Comparison of ENCODE assay signal across 8 cellular contexts in genomic region chr10:7121154-7121797, GRCh38.
DNase-seq lines count a peak whose midpoint lies in the region; ATAC-seq and TF ChIP-seq lines count a peak whose summit lies in the region.

No MANE protein-coding gene starts in this region.

- no peaks in the 10 kb centered on the region for H3K4me1 ChIP-seq in esophagus squamous epithelium
- H3K4me1 ChIP-seq in neutrophil (ENCODE audit: control insufficient read depth in 1 of 2, insufficient read depth in 1 of 2, low read depth in 1 of 2, low read length in 1 of 2): peaks cover 3 to 8% of the 10 kb centered on the region in 2 experiments
- H3K4me1 ChIP-seq in upper lobe of right lung: no peaks in the 10 kb centered on the region

- no peak overlapping the region for H3K27ac Mint-ChIP-seq in Calu3 (ENCODE audit: unreplicated experiment)
- peak overlapping the region; percentile 2 for H3K27ac Mint-ChIP-seq in activated CD8-positive, alpha-beta memory T cell treated with anti-CD3 and anti-CD28 coated beads, Interleukin-2, amount 10 ng/mL, durations not matched to agents 7 days and 5 days

- H3K27me3 ChIP-seq in esophagus squamous epithelium: peaks cover 0 to 17% (median 0%) of the 10 kb centered on the region in 4 donors
- no peaks in the 10 kb centered on the region for H3K27me3 ChIP-seq in neutrophil
- H3K27me3 ChIP-seq in upper lobe of right lung: no peaks in the 10 kb centered on the region

- TF ChIP-seq CTCF in Calu3 (IDR thresholded peaks at IDR 0.05; ENCODE audit: unreplicated experiment) (peak; percentile 60), esophagus squamous epithelium (IDR thresholded peaks at IDR 0.05) (peak; percentile 21 to 52 (median 38)), neutrophil (IDR thresholded peaks at IDR 0.05) (peak; percentile 83), upper lobe of right lung (IDR thresholded peaks at IDR 0.05) (peak; percentile 66)

- 36 to 42% methylated on average over 10 of the region's 10 CpGs for WGBS in esophagus squamous epithelium, 2 donors

- intact Hi-C loops in Calu3 (cut with micrococcal nuclease; ENCODE audit: unreplicated experiment) (loop anchor here (2.0 kb wide), 1 partner anchor 296 kb away; no protein-coding TSS in a partner anchor), esophagus squamous epithelium (cut with DNase I) (no loop called here), upper lobe of right lung (cut with DNase I) (no loop called here)

- H3K36me3 Mint-ChIP-seq in Calu3 (ENCODE audit: insufficient read depth, unreplicated experiment): no peaks in the 10 kb centered on the region
- H3K36me3 Mint-ChIP-seq in activated CD8-positive, alpha-beta memory T cell treated with anti-CD3 and anti-CD28 coated beads, Interleukin-2, amount 10 ng/mL, durations not matched to agents 7 days and 5 days: no peaks in the 10 kb centered on the region

- no peak overlapping the region for H3K27ac ChIP-seq in esophagus squamous epithelium
- peak overlapping the region; percentile 18 for H3K27ac ChIP-seq in neutrophil
- H3K27ac ChIP-seq in upper lobe of right lung: no peak overlapping the region

- CTCF ChIA-PET in Calu3 (lab: Charles Lee): interaction anchor here (0.6 to 1.1 kb wide), 5 partner anchors 201 to 868 kb away, joined by 3 to 10 read pairs (median 5); partner anchors contain the start of gene SFMBT2
- CTCF ChIA-PET in activated CD8-positive, alpha-beta memory T cell treated with anti-CD3 and anti-CD28 coated beads, Interleukin-2, amount 10 ng/mL, durations not matched to agents 7 days and 5 days (lab: Charles Lee): interaction anchor here (0.5 to 3.3 kb wide), 28 partner anchors 8 to 303 kb away, joined by 3 to 17 read pairs (median 4); partner anchors contain the start of gene SFMBT2

- H3K4me3 Mint-ChIP-seq in Calu3 (ENCODE audit: low read depth, unreplicated experiment): no peak overlapping the region
- no peak overlapping the region for H3K4me3 Mint-ChIP-seq in activated CD8-positive, alpha-beta memory T cell treated with anti-CD3 and anti-CD28 coated beads, Interleukin-2, amount 10 ng/mL, durations not matched to agents 7 days and 5 days

- DNase-seq in Calu3 (peak; percentile 61), NK-92 (lab: John Stamatoyannopoulos, UW; ENCODE audit: unreplicated experiment) (peak; percentile 9), esophagus squamous epithelium (lab: John Stamatoyannopoulos, UW) (no peak), upper lobe of right lung (peak; percentile 70)
- peak; percentile 80 for DNase-seq in activated CD8-positive, alpha-beta memory T cell treated with anti-CD3 and anti-CD28 coated beads, Interleukin-2, amount 10 ng/mL, durations not matched to agents 7 days and 5 days

- H3K4me3 ChIP-seq in esophagus squamous epithelium: no peak overlapping the region
- H3K4me3 ChIP-seq in neutrophil (ENCODE audit: low read depth in 1 of 2, low read length in 1 of 2): no peak overlapping the region
- H3K4me3 ChIP-seq in upper lobe of right lung: no peak overlapping the region

- peaks cover 78% of the 10 kb centered on the region for H3K27me3 Mint-ChIP-seq in Calu3 (ENCODE audit: unreplicated experiment)
- peaks cover 48% of the 10 kb centered on the region for H3K27me3 Mint-ChIP-seq in activated CD8-positive, alpha-beta memory T cell treated with anti-CD3 and anti-CD28 coated beads, Interleukin-2, amount 10 ng/mL, durations not matched to agents 7 days and 5 days

- H3K9me3 Mint-ChIP-seq in Calu3 (ENCODE audit: low read depth, unreplicated experiment): no peaks in the 10 kb centered on the region
- no peaks in the 10 kb centered on the region for H3K9me3 Mint-ChIP-seq in activated CD8-positive, alpha-beta memory T cell treated with anti-CD3 and anti-CD28 coated beads, Interleukin-2, amount 10 ng/mL, durations not matched to agents 7 days and 5 days (ENCODE audit: low read depth)

- BruUV-seq in Calu3 (replicated peaks; lab: Mats Ljungman, UMichigan): no TSS peak

- TF ChIP-seq POLR2A in esophagus squamous epithelium (IDR thresholded peaks at IDR 0.05): no peak

- H3K36me3 ChIP-seq in esophagus squamous epithelium (no peaks in the 10 kb centered on the region), neutrophil (no peaks in the 10 kb centered on the region), upper lobe of right lung (no peaks in the 10 kb centered on the region)

- ATAC-seq in GM21723 (IDR thresholded peaks at IDR 0.05; ENCODE audit: unreplicated experiment) (peak; percentile 67), upper lobe of right lung (peak; percentile 92), HG03565 (IDR thresholded peaks at IDR 0.05; ENCODE audit: unreplicated experiment) (no peak)
- ATAC-seq in activated CD8-positive, alpha-beta memory T cell treated with anti-CD3 and anti-CD28 coated beads, Interleukin-2, amount 10 ng/mL, durations not matched to agents 7 days and 5 days: peak; percentile 86

- no peaks in the 10 kb centered on the region for H3K4me1 Mint-ChIP-seq in Calu3 (ENCODE audit: low read depth, unreplicated experiment)
- H3K4me1 Mint-ChIP-seq in activated CD8-positive, alpha-beta memory T cell treated with anti-CD3 and anti-CD28 coated beads, Interleukin-2, amount 10 ng/mL, durations not matched to agents 7 days and 5 days: peaks cover 15% of the 10 kb centered on the region

- H3K9me3 ChIP-seq in esophagus squamous epithelium (no peaks in the 10 kb centered on the region), neutrophil (no peaks in the 10 kb centered on the region), upper lobe of right lung (no peaks in the 10 kb centered on the region)
